ENCODE assay signal across 9 cellular contexts in genomic region chr5:140806834-140807775, GRCh38.
A peak's percentile ranks its signal among the peaks of the same experiment; 100 is the strongest.
DNase-seq lines count a peak whose midpoint lies in the region; ATAC-seq lines count a peak whose summit lies in the region.
"Had no signal": no experiment of that assay in that cellular context is flagged by ENCODE, and none has a peak within 500 bp of the region (broad histone marks: within the 10 kb centered on the region; RNA-seq: fewer than 3 reads in every experiment).

Gene PCDHA4 (plus strand): TSS chr5:140807068.

- H3K4me1 Mint-ChIP-seq in effector memory CD8-positive, alpha-beta T cell (ENCODE audit: low read depth in 2 of 2) = no peaks in the 10 kb centered on the region

- no peak within 1 kb of the TSS for H3K4me3 Mint-ChIP-seq in effector memory CD8-positive, alpha-beta T cell

- H3K9ac ChIP-seq in rectal smooth muscle tissue (ENCODE audit: low read length) = no peak within 1 kb of the TSS
- H3K9ac ChIP-seq: BLaER1 had no signal

- no peaks in the 10 kb centered on the region for H3K36me3 ChIP-seq in rectal smooth muscle tissue (ENCODE audit: control insufficient read depth, insufficient read depth, low read length)
- H3K36me3 ChIP-seq: BLaER1 had no signal

- peaks cover 3% of the 10 kb centered on the region for H3K36me3 Mint-ChIP-seq in effector memory CD8-positive, alpha-beta T cell (ENCODE audit: insufficient read depth)

- no peak within 1 kb of the TSS for H3K27ac ChIP-seq in rectal smooth muscle tissue (ENCODE audit: low read depth, low read length)
- H3K27ac ChIP-seq: BLaER1 had no signal

- H3K9me3 Mint-ChIP-seq in effector memory CD8-positive, alpha-beta T cell = peaks cover 0 to 6% of the 10 kb centered on the region in 2 donors

- peak within 1 kb of the TSS; percentile 40 for H3K4me3 ChIP-seq in rectal smooth muscle tissue (ENCODE audit: low read length)
- H3K4me3 ChIP-seq: BLaER1 had no signal

- no peaks in the 10 kb centered on the region for H3K27me3 ChIP-seq in rectal smooth muscle tissue (ENCODE audit: control insufficient read depth, insufficient read depth, low read length)
- H3K27me3 ChIP-seq: BLaER1 had no signal

- DNase-seq in NCI-H510A treated with DMSO at 0.1 percent for 48 hours (lab: John Stamatoyannopoulos, UW) = peak; percentile 22
- DNase-seq in NCI-H510A (lab: John Stamatoyannopoulos, UW) = no peak
- DNase-seq in RKO (ENCODE audit: low spot score) = peak; percentile 27
- DNase-seq in globus pallidus (ENCODE audit: low spot score) = peak; percentile 59
- DNase-seq in epidermal melanocyte (ENCODE audit: insufficient read length, low spot score) = no peak
- DNase-seq in GOT3 (lab: John Stamatoyannopoulos, UW) = no peak
- no peak for DNase-seq in effector memory CD8-positive, alpha-beta T cell

- ATAC-seq in effector memory CD8-positive, alpha-beta T cell (replicated peaks) = no peak

- H3K27me3 Mint-ChIP-seq in effector memory CD8-positive, alpha-beta T cell = peaks cover 22 to 25% of the 10 kb centered on the region in 2 donors

- no peak within 1 kb of the TSS for H3K27ac Mint-ChIP-seq in effector memory CD8-positive, alpha-beta T cell

- H3K4me1 ChIP-seq in rectal smooth muscle tissue (ENCODE audit: control insufficient read depth, insufficient read depth, low read length) = no peaks in the 10 kb centered on the region
- H3K4me1 ChIP-seq: BLaER1 had no signal

Comparison
In these comparisons a context has a peak if more than half of its experiments do, and no peak if none do; other contexts are left out.
1. DNase-seq: peak in NCI-H510A treated with DMSO at 0.1 percent for 48 hours (single experiment), RKO (single experiment) and globus pallidus (single experiment); none in NCI-H510A (single experiment), epidermal melanocyte (single experiment), GOT3 (single experiment) and effector memory CD8-positive, alpha-beta T cell (0 of 3).